ENCODE assay signal across 8 cellular contexts in the genomic region with DNA sequence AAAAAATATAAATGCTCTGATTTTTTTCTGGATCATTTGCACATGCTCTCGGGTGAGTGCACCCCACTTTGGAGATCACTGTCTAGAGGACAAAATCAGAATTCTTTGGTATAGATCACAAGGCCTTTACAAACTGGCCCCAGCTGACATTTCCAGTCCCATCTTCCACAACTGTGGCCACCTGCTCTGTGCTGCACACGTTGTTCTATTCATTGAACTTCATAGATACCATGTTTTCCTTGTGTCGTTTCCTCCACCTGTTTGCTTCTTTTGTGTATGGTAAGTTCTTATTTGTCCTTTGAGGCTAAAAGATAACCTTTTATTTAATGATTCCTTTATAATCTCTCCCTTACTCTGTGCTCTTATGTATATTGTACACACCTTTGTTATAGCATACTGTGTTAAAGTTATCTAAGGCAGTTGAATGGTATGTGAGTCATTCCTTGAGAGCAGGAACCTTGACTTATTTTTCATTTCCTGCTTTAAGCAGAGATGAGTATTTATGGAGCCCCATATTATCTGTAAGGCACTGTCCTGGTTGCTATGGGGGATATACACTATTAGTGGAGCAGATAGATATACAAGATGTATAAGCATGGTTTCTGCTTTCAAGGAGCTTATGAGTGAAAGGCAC. TPM values are rescaled to one million over a fixed set of nuclear protein-coding genes. Genes with fewer than 3 reads are reported as not detected.
DNase-seq lines count a peak whose midpoint lies in the region; ATAC-seq and TF ChIP-seq lines count a peak whose summit lies in the region.

No MANE protein-coding gene starts in this region.

- WGBS in upper lobe of left lung, 2 donors, result 50 to 63% methylated on average over 3 of the region's 3 CpGs

- TF ChIP-seq CTCF in upper lobe of left lung (IDR thresholded peaks at IDR 0.05), result no peak

- H3K9me3 ChIP-seq in upper lobe of left lung, result no peaks in the 10 kb centered on the region

- no peaks in the 10 kb centered on the region for H3K36me3 ChIP-seq in upper lobe of left lung

- no peaks in the 10 kb centered on the region for H3K4me1 ChIP-seq in upper lobe of left lung

- TF ChIP-seq POLR2A in upper lobe of left lung (IDR thresholded peaks at IDR 0.05), result no peak

- no peak overlapping the region for H3K4me3 ChIP-seq in upper lobe of left lung

- no peaks in the 10 kb centered on the region for H3K27me3 ChIP-seq in upper lobe of left lung

- DNase-seq in NCI-H226, result peak; percentile 61
- DNase-seq in myocyte (ENCODE audit: low read depth), result peak; percentile 27
- DNase-seq in islet precursor cell, result no peak
- no peak for DNase-seq in mesenteric fat pad (ENCODE audit: low spot score)
- no peak for DNase-seq in upper lobe of left lung
- DNase-seq in retina, result no peak

- ATAC-seq in GM18867 (IDR thresholded peaks at IDR 0.05; ENCODE audit: unreplicated experiment) (peak; percentile 75), HG02623 (IDR thresholded peaks at IDR 0.05; ENCODE audit: unreplicated experiment) (peak; percentile 56), upper lobe of left lung (ENCODE audit: low FRiP score in 2 of 2) (no peak)

- TF ChIP-seq EP300 in upper lobe of left lung (IDR thresholded peaks at IDR 0.05), result no peak

- H3K27ac ChIP-seq in upper lobe of left lung, result no peak overlapping the region

RNA-seq across cellular contexts. Expression of gene SLC17A5, which starts 12.0 kb away (rescaled TPM):
- 33.4 and 50.5 TPM in 2 replicates for total RNA-seq in myocyte
- polyA plus RNA-seq in myocyte (2012), result 33.0 TPM
- total RNA-seq in mesenteric fat pad, result 21.4 TPM
- total RNA-seq in upper lobe of left lung, result 10 to 100 TPM; 13.0 to 32.5 (median 22.3) TPM

RNA-seq across cellular contexts. Expression of gene CD109, which starts 30.2 kb away (rescaled TPM):
- total RNA-seq in myocyte (32.3 and 49.0 TPM in 2 replicates), mesenteric fat pad (10.8 TPM), upper lobe of left lung (10 to 100 TPM in 5 of 6 donors, 1 to 10 TPM in 1; 4.2 to 25.5 (median 21.3) TPM)
- 6.5 TPM for polyA plus RNA-seq in myocyte (2012)

Comparison
In these comparisons a context has a peak if more than half of its experiments do, and no peak if none do; other contexts are left out.
1. ATAC-seq: peak in GM18867 (single experiment) and HG02623 (single experiment); none in upper lobe of left lung (0 of 2).
2. DNase-seq: peak in NCI-H226 (single experiment) and myocyte (single experiment); none in islet precursor cell (single experiment), mesenteric fat pad (single experiment), upper lobe of left lung (0 of 2) and retina (single experiment).